ENCODE assay signal across 9 cellular contexts in the genomic region with DNA sequence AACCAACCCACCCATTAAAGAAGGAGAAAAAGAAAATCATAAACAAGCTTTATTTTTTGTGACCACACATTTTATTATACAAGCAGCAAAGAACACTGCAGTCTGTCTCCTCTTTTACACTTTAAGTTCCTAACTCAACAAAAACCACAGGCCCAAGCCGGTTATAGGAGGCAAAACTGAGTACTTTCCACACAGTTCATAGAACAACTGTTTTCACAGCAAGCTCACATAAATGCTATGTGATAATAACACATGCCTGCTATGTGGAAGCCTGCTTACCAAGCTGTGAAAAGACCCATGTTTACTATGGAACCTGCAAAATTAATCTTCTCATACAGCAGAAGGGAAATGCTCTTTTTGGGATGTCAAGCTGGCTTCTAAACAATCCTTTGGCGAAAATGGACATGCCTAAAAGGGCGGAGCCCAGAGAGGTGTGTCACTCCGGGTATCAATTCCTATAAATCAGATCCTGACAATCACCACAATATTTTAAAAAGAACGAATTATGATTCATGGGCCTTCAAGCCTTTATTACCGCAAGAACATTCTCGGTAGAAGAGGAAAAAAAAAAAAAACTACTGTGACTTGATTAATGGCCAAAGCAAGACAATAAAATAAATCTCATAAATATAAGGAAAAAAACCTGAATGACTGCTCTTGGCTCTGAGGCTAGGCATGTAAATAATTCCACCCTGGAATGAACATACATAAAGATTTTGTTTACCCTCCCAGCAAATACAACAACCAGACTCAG. TPM values are rescaled to one million over a fixed set of nuclear protein-coding genes. Genes with fewer than 3 reads are reported as not detected.
DNase-seq lines count a peak whose midpoint lies in the region; ATAC-seq and TF ChIP-seq lines count a peak whose summit lies in the region.
"Had no signal": no experiment of that assay in that cellular context is flagged by ENCODE, and none has a peak within 500 bp of the region (broad histone marks: within the 10 kb centered on the region; RNA-seq: fewer than 3 reads in every experiment).

No MANE protein-coding gene starts in this region.

- no peak for TF ChIP-seq EP300 in gastroesophageal sphincter (IDR thresholded peaks at IDR 0.05)

- ATAC-seq in activated T-cell treated with anti-CD3 and anti-CD28 coated beads, Interleukin-2, amount 50 U/mL, for 72 hours (replicated peaks in 1 of 2), result no peak
- ATAC-seq in gastroesophageal sphincter (no peak), HG03457 (IDR thresholded peaks at IDR 0.05; ENCODE audit: unreplicated experiment) (no peak), left lung (no peak)

- intact Hi-C loops in testis (cut with DNase I; ENCODE audit: low total_unique reads), result no loop called here
- intact Hi-C loops in left lung (cut with DNase I), result no loop called here

- H3K36me3 ChIP-seq in gastroesophageal sphincter (no peaks in the 10 kb centered on the region), testis (ENCODE audit: low read depth, missing control alignments) (no peaks in the 10 kb centered on the region), left lung (no peaks in the 10 kb centered on the region)

- peaks cover 4% of the 10 kb centered on the region for H3K27me3 Mint-ChIP-seq in activated T-cell treated with anti-CD3 and anti-CD28 coated beads, Interleukin-2, amount 50 U/mL, for 72 hours (ENCODE audit: low read depth)

- TF ChIP-seq CTCF in WI38 (IDR thresholded peaks at IDR 0.05; ENCODE audit: low read depth, low read length) (no peak), gastroesophageal sphincter (IDR thresholded peaks at IDR 0.05) (no peak), testis (IDR thresholded peaks at IDR 0.05) (no peak), left lung (IDR thresholded peaks at IDR 0.05) (no peak)

- WGBS in gastroesophageal sphincter (ENCODE audit: low coverage in 1 of 2), 2 donors, result 29% methylated on average over 7 of the region's 7 CpGs
- WGBS in testis, 2 donors, result 29 to 36% methylated on average over 7 of the region's 7 CpGs

- H3K27me3 ChIP-seq in gastroesophageal sphincter (no peaks in the 10 kb centered on the region), testis (no peaks in the 10 kb centered on the region), left lung (peaks cover 0 to 13% of the 10 kb centered on the region in 2 donors)

- H3K4me1 ChIP-seq in gastroesophageal sphincter (peaks cover 0 to 56% (median 8%) of the 10 kb centered on the region in 3 donors), testis (peaks cover 25% of the 10 kb centered on the region), left lung (peaks cover 6 to 41% of the 10 kb centered on the region in 2 donors)

- H3K4me3 ChIP-seq in WI38 (ENCODE audit: low read depth, low read length), result peak overlapping the region; percentile 87
- peak overlapping the region in 1 of 2 donors; percentile 91 for H3K4me3 ChIP-seq in gastroesophageal sphincter
- peak overlapping the region; percentile 77 to 94 for H3K4me3 ChIP-seq in testis
- peak overlapping the region in 1 of 2 donors; percentile 86 for H3K4me3 ChIP-seq in left lung

- H3K27ac ChIP-seq in gastroesophageal sphincter (peak overlapping the region in 3 of 4 donors; percentile 86 to 95 (median 92)), testis (peak overlapping the region; percentile 59 to 83), left lung (peak overlapping the region in 1 of 2 donors; percentile 91)

- no peaks in the 10 kb centered on the region for H3K9me3 Mint-ChIP-seq in activated T-cell treated with anti-CD3 and anti-CD28 coated beads, Interleukin-2, amount 50 U/mL, for 72 hours

- H3K4me1 Mint-ChIP-seq in activated T-cell treated with anti-CD3 and anti-CD28 coated beads, Interleukin-2, amount 50 U/mL, for 72 hours (ENCODE audit: low read depth), result peaks cover 73% of the 10 kb centered on the region

- peak overlapping the region; percentile 97 for H3K27ac Mint-ChIP-seq in activated T-cell treated with anti-CD3 and anti-CD28 coated beads, Interleukin-2, amount 50 U/mL, for 72 hours

- H3K36me3 Mint-ChIP-seq in activated T-cell treated with anti-CD3 and anti-CD28 coated beads, Interleukin-2, amount 50 U/mL, for 72 hours (ENCODE audit: insufficient read depth in 2 of 2), result peaks cover 9 to 15% of the 10 kb centered on the region in 2 donors

- no peak for DNase-seq in activated T-cell treated with anti-CD3 and anti-CD28 coated beads, Interleukin-2, amount 50 U/mL, for 72 hours
- DNase-seq in activated T-cell treated with anti-CD3 and anti-CD28 coated beads, Interleukin-2, amount 50 U/mL, for 48 hours, result no peak
- DNase-seq in testis, result no peak
- DNase-seq in left lung, result no peak
- no peak for DNase-seq in DMS 273 (lab: John Stamatoyannopoulos, UW; ENCODE audit: unreplicated experiment)
- DNase-seq: dermis blood vessel endothelial cell had no signal

- TF ChIP-seq POLR2A in gastroesophageal sphincter (IDR thresholded peaks at IDR 0.05) (no peak), testis (IDR thresholded peaks at IDR 0.05) (no peak)

- no peaks in the 10 kb centered on the region for H3K9me3 ChIP-seq in gastroesophageal sphincter
- no peaks in the 10 kb centered on the region for H3K9me3 ChIP-seq in testis
- no peaks in the 10 kb centered on the region for H3K9me3 ChIP-seq in left lung

- H3K4me3 Mint-ChIP-seq in activated T-cell treated with anti-CD3 and anti-CD28 coated beads, Interleukin-2, amount 50 U/mL, for 72 hours, result peak overlapping the region; percentile 98 to 99

RNA-seq across cellular contexts. Expression of a gene that starts 2.6 kb away (rescaled TPM):
- total RNA-seq in activated T-cell treated with anti-CD3 and anti-CD28 coated beads, Interleukin-2, amount 50 U/mL, for 72 hours, result 10 to 100 TPM; 37.2 to 43.0 TPM
- total RNA-seq in gastroesophageal sphincter (1 to 10 TPM; 3.2 to 7.4 (median 5.4) TPM), testis (10 to 100 TPM; 40.4 to 49.1 TPM), left lung (1 to 10 TPM; 3.7 to 6.7 TPM)
- 13.7 TPM for polyA plus RNA-seq in testis (ENCODE audit: insufficient read depth, low read depth, low replicate concordance)

Comparison
In these comparisons a context has a peak if more than half of its experiments do, and no peak if none do; other contexts are left out.
1. RNA of a gene that starts 2.6 kb away (total RNA-seq): 40.4 to 49.1 TPM in testis and 37.2 to 43.0 TPM in activated T-cell treated with anti-CD3 and anti-CD28 coated beads, Interleukin-2, amount 50 U/mL, for 72 hours; 3.7 to 6.7 TPM in left lung and 3.2 to 7.4 TPM in gastroesophageal sphincter; every median in the first group is over 4 times any median in the second.